ENCODE assay signal across 19 cellular contexts in the genomic region with DNA sequence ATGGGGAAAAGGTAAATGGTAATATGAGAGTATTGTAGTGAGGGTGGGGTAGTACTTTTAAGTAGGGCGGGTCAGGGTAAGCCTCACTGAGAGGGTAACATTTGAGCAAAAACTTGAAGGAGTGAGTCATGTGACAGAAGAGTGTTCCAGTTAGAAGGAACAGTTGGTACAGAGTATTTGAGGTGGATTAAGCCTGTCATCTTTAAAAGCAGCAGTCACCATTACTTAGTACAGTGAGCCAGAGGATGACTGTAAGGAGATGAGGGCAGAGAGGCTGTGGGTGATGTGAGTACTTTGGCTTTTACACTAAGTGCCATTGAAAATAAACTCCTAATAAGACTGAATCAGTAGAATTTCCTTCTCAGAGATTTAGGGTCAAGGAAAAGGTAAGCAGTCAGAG. TPM values are rescaled to one million over a fixed set of nuclear protein-coding genes. Genes with fewer than 3 reads are reported as not detected.
DNase-seq lines count a peak whose midpoint lies in the region; ATAC-seq and TF ChIP-seq lines count a peak whose summit lies in the region.
"Had no signal": no experiment of that assay in that cellular context is flagged by ENCODE, and none has a peak within 500 bp of the region (broad histone marks: within the 10 kb centered on the region; RNA-seq: fewer than 3 reads in every experiment).

No MANE protein-coding gene starts in this region.

- H3K4me1 Mint-ChIP-seq in central memory CD8-positive, alpha-beta T cell: peaks cover 20% of the 10 kb centered on the region

- H3K27ac Mint-ChIP-seq in central memory CD8-positive, alpha-beta T cell (ENCODE audit: low read depth): peak overlapping the region; percentile 1

- intact Hi-C loops in Right ventricle myocardium superior (cut with DNase I): no loop called here
- intact Hi-C loops in left ventricle myocardium superior (cut with micrococcal nuclease): no loop called here
- intact Hi-C loops in lower lobe of right lung (cut with DNase I): no loop called here

- no peak for TF ChIP-seq CTCF in lower lobe of right lung (IDR thresholded peaks at IDR 0.05)
- no peak for TF ChIP-seq CTCF in GM13977 (IDR thresholded peaks at IDR 0.05; ENCODE audit: extremely low read depth, insufficient read depth, missing control alignments)

- H3K4me3 Mint-ChIP-seq in central memory CD8-positive, alpha-beta T cell: no peak overlapping the region
- H3K4me3 Mint-ChIP-seq: effector memory CD8-positive, alpha-beta T cell; T-cell; WTC11 had no signal

- H3K36me3 ChIP-seq in lower lobe of right lung: peaks cover 52% of the 10 kb centered on the region

- in situ Hi-C loops in GM13977 (cut with MboI; ENCODE audit: low pct_unique_long_range_greater_than_20kb, low sequenced_read_pairs, unreplicated experiment): no loop called here

- H3K27me3 Mint-ChIP-seq in central memory CD8-positive, alpha-beta T cell: no peaks in the 10 kb centered on the region
- H3K27me3 Mint-ChIP-seq: effector memory CD8-positive, alpha-beta T cell; T-cell had no signal

- DNase-seq in Right ventricle myocardium superior (no peak), left ventricle myocardium superior (no peak), lower lobe of right lung (no peak), GM13977 (ENCODE audit: low spot score) (no peak), AG08396 (ENCODE audit: low spot score) (no peak), T-helper 1 cell (no peak)
- DNase-seq in central memory CD8-positive, alpha-beta T cell (ENCODE audit: low spot score in 2 of 2): no peak
- DNase-seq: activated CD8-positive, alpha-beta memory T cell treated with anti-CD3 and anti-CD28 coated beads for 24 hours; anterior cingulate cortex; effector memory CD8-positive, alpha-beta T cell; foreskin melanocyte; left ventricle myocardium inferior; NCI-H1436 treated with DMSO at 0.1 percent for 48 hours; NCI-H2227 treated with DMSO at 0.1 percent for 48 hours; stimulated activated CD4-positive, alpha-beta T cell treated with anti-CD3 and anti-CD28 coated beads, Interleukin-2, amount 100 ng/mL, for 48 hours; T-cell had no signal

- H3K27ac ChIP-seq in lower lobe of right lung: no peak overlapping the region
- H3K27ac ChIP-seq: left ventricle myocardium inferior, parathyroid adenoma had no signal

- no peaks in the 10 kb centered on the region for H3K9me3 Mint-ChIP-seq in central memory CD8-positive, alpha-beta T cell
- H3K9me3 Mint-ChIP-seq: effector memory CD8-positive, alpha-beta T cell; T-cell; WTC11 had no signal

- H3K9me3 ChIP-seq in lower lobe of right lung: no peaks in the 10 kb centered on the region
- H3K9me3 ChIP-seq: left ventricle myocardium inferior had no signal

- no peaks in the 10 kb centered on the region for H3K4me1 ChIP-seq in lower lobe of right lung
- H3K4me1 ChIP-seq: parathyroid adenoma had no signal

- no peaks in the 10 kb centered on the region for H3K27me3 ChIP-seq in lower lobe of right lung (ENCODE audit: low read depth)

- peaks cover 34% of the 10 kb centered on the region for H3K36me3 Mint-ChIP-seq in central memory CD8-positive, alpha-beta T cell (ENCODE audit: insufficient read depth)

- ATAC-seq in Right ventricle myocardium superior (ENCODE audit: poor library complexity): peak; percentile 22
- ATAC-seq in left ventricle myocardium superior: no peak
- no peak for ATAC-seq in central memory CD8-positive, alpha-beta T cell (replicated peaks; ENCODE audit: extremely low read depth, poor library complexity, severe bottlenecking)
- peak; percentile 64 to 80 for ATAC-seq in lower lobe of right lung
- no peak for ATAC-seq in HG03135 (IDR thresholded peaks at IDR 0.05; ENCODE audit: unreplicated experiment)
- ATAC-seq: effector memory CD8-positive, alpha-beta T cell; T-cell; WTC11 had no signal

- H3K4me3 ChIP-seq in lower lobe of right lung: no peak overlapping the region
- H3K4me3 ChIP-seq: left ventricle myocardium inferior had no signal

RNA-seq across cellular contexts. Expression of a gene that starts 54.8 kb away (rescaled TPM):
- total RNA-seq in Right ventricle myocardium superior: 44.0 TPM
- total RNA-seq in left ventricle myocardium superior: 46.9 TPM
- 47.0 TPM for total RNA-seq in lower lobe of right lung

Comparison
In these comparisons a context has a peak if more than half of its experiments do, and no peak if none do; other contexts are left out.
1. ATAC-seq: peak in Right ventricle myocardium superior (single experiment) and lower lobe of right lung (2 of 2); none in left ventricle myocardium superior (single experiment), central memory CD8-positive, alpha-beta T cell (single experiment) and HG03135 (single experiment).